Comparison of ENCODE assay signal across 12 cellular contexts in the genomic region with DNA sequence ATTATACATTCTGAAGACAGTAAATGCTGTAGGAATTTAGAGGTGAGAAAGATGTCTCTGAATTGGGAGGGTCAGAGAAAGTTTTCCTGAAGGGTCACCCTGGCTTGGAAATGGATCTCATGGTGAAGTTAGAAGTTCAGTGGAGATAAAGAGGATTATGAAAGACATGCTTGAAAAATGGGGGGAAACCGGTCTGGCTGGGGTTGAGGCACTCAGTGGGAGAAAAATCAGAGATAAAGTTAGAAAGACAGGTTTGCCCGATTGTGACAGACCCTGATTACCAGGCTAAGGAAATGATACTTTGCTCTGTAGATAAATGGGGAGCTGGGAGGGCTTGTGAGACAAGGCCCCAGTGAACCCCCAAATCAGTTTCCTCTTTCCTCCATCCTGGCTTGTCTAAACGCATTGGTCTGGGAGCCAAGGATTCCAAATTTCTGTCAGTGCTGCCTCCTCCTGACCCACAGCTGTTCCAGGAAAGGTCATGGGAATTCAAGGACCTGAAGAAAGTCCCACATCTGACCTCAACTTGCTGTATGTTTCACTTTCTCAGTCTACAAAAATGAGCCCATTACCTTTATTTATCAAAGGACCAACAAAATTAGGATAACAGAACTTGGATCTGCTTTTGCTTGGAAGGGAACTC. TPM values are rescaled to one million over a fixed set of nuclear protein-coding genes. Genes with fewer than 3 reads are reported as not detected.
DNase-seq lines count a peak whose midpoint lies in the region; ATAC-seq and TF ChIP-seq lines count a peak whose summit lies in the region.
"Had no signal": no experiment of that assay in that cellular context is flagged by ENCODE, and none has a peak within 500 bp of the region (broad histone marks: within the 10 kb centered on the region; RNA-seq: fewer than 3 reads in every experiment).

No MANE protein-coding gene starts in this region.

- WGBS in psoas muscle, 3 donors, result 17 to 26% (median 22%) methylated on average over 3 of the region's 3 CpGs

- H3K9me3 Mint-ChIP-seq in activated naive CD8-positive, alpha-beta T cell treated with anti-CD3 and anti-CD28 coated beads for 36 hours, result no peaks in the 10 kb centered on the region
- H3K9me3 Mint-ChIP-seq in activated T-helper 2 cell treated with anti-CD3 and anti-CD28 coated beads, Interferon-gamma antibody, Interleukin-2, Interleukin-4, amounts not matched to agents 10 μg/mL and 5 μg/mL and 100 μg/mL, durations not matched to agents 14 hours and 24 hours and 36 hours, result no peaks in the 10 kb centered on the region
- H3K9me3 Mint-ChIP-seq: activated T-cell treated with anti-CD3 and anti-CD28 coated beads, Interleukin-2, amount 50 U/mL, for 4 hours; stimulated activated memory B cell treated with anti-CD40 and anti-IgM and Interleukin-4, amounts not matched to agents 10 μg/mL and 1 μg/mL and 100 μg/mL, for 72 hours had no signal

- DNase-seq in left ventricle myocardium superior, result no peak
- DNase-seq in psoas muscle, result no peak
- no peak for DNase-seq in 8988T
- no peak for DNase-seq in activated naive CD8-positive, alpha-beta T cell treated with anti-CD3 and anti-CD28 coated beads for 36 hours
- no peak for DNase-seq in activated T-helper 2 cell treated with anti-CD3 and anti-CD28 coated beads, Interferon-gamma antibody, Interleukin-2, Interleukin-4, amounts not matched to agents 10 μg/mL and 5 μg/mL and 100 μg/mL, durations not matched to agents 14 hours and 24 hours and 36 hours (ENCODE audit: low spot score)
- DNase-seq: activated T-cell treated with anti-CD3 and anti-CD28 coated beads, Interleukin-2, amount 50 U/mL, for 4 hours; cortex of kidney; GDM1; NCI-H1436 had no signal

- peak overlapping the region; percentile 36 for H3K4me3 ChIP-seq in psoas muscle

- H3K4me3 Mint-ChIP-seq in activated naive CD8-positive, alpha-beta T cell treated with anti-CD3 and anti-CD28 coated beads for 36 hours, result no peak overlapping the region
- H3K4me3 Mint-ChIP-seq in activated T-helper 2 cell treated with anti-CD3 and anti-CD28 coated beads, Interferon-gamma antibody, Interleukin-2, Interleukin-4, amounts not matched to agents 10 μg/mL and 5 μg/mL and 100 μg/mL, durations not matched to agents 14 hours and 24 hours and 36 hours (ENCODE audit: low read depth), result no peak overlapping the region
- H3K4me3 Mint-ChIP-seq: activated T-cell treated with anti-CD3 and anti-CD28 coated beads, Interleukin-2, amount 50 U/mL, for 4 hours; stimulated activated memory B cell treated with anti-CD40 and anti-IgM and Interleukin-4, amounts not matched to agents 10 μg/mL and 1 μg/mL and 100 μg/mL, for 72 hours had no signal

- peaks cover 6% of the 10 kb centered on the region for H3K27me3 Mint-ChIP-seq in activated naive CD8-positive, alpha-beta T cell treated with anti-CD3 and anti-CD28 coated beads for 36 hours
- H3K27me3 Mint-ChIP-seq in activated T-helper 2 cell treated with anti-CD3 and anti-CD28 coated beads, Interferon-gamma antibody, Interleukin-2, Interleukin-4, amounts not matched to agents 10 μg/mL and 5 μg/mL and 100 μg/mL, durations not matched to agents 14 hours and 24 hours and 36 hours (ENCODE audit: low read depth), result peaks cover 18% of the 10 kb centered on the region

- no peaks in the 10 kb centered on the region for H3K36me3 Mint-ChIP-seq in activated naive CD8-positive, alpha-beta T cell treated with anti-CD3 and anti-CD28 coated beads for 36 hours
- H3K36me3 Mint-ChIP-seq in activated T-helper 2 cell treated with anti-CD3 and anti-CD28 coated beads, Interferon-gamma antibody, Interleukin-2, Interleukin-4, amounts not matched to agents 10 μg/mL and 5 μg/mL and 100 μg/mL, durations not matched to agents 14 hours and 24 hours and 36 hours (ENCODE audit: low read depth), result no peaks in the 10 kb centered on the region
- H3K36me3 Mint-ChIP-seq: stimulated activated memory B cell treated with anti-CD40 and anti-IgM and Interleukin-4, amounts not matched to agents 10 μg/mL and 1 μg/mL and 100 μg/mL, for 72 hours had no signal

- no peaks in the 10 kb centered on the region for H3K36me3 ChIP-seq in psoas muscle (ENCODE audit: insufficient read depth in 1 of 2, low read depth in 1 of 2)

- no peaks in the 10 kb centered on the region for H3K4me1 Mint-ChIP-seq in activated naive CD8-positive, alpha-beta T cell treated with anti-CD3 and anti-CD28 coated beads for 36 hours
- no peaks in the 10 kb centered on the region for H3K4me1 Mint-ChIP-seq in activated T-helper 2 cell treated with anti-CD3 and anti-CD28 coated beads, Interferon-gamma antibody, Interleukin-2, Interleukin-4, amounts not matched to agents 10 μg/mL and 5 μg/mL and 100 μg/mL, durations not matched to agents 14 hours and 24 hours and 36 hours (ENCODE audit: low read depth)
- H3K4me1 Mint-ChIP-seq: stimulated activated memory B cell treated with anti-CD40 and anti-IgM and Interleukin-4, amounts not matched to agents 10 μg/mL and 1 μg/mL and 100 μg/mL, for 72 hours had no signal

- peaks cover 63% of the 10 kb centered on the region for H3K4me1 ChIP-seq in psoas muscle

- no peak overlapping the region for H3K27ac Mint-ChIP-seq in activated naive CD8-positive, alpha-beta T cell treated with anti-CD3 and anti-CD28 coated beads for 36 hours
- no peak overlapping the region for H3K27ac Mint-ChIP-seq in activated T-helper 2 cell treated with anti-CD3 and anti-CD28 coated beads, Interferon-gamma antibody, Interleukin-2, Interleukin-4, amounts not matched to agents 10 μg/mL and 5 μg/mL and 100 μg/mL, durations not matched to agents 14 hours and 24 hours and 36 hours
- H3K27ac Mint-ChIP-seq: stimulated activated memory B cell treated with anti-CD40 and anti-IgM and Interleukin-4, amounts not matched to agents 10 μg/mL and 1 μg/mL and 100 μg/mL, for 72 hours had no signal

- ATAC-seq in left ventricle myocardium superior, result peak; percentile 48
- peak; percentile 16 to 41 (median 38) for ATAC-seq in psoas muscle
- ATAC-seq: activated T-cell treated with anti-CD3 and anti-CD28 coated beads, Interleukin-2, amount 50 U/mL, for 4 hours; stimulated activated memory B cell treated with anti-CD40 and anti-IgM and Interleukin-4, amounts not matched to agents 10 μg/mL and 1 μg/mL and 100 μg/mL, for 72 hours had no signal

- intact Hi-C loops in left ventricle myocardium superior (cut with micrococcal nuclease), result no loop called here
- intact Hi-C loops in psoas muscle (cut with DNase I), result loop anchor here (1.0 kb wide), 2 partner anchors 13 to 24 kb away; a partner anchor contains a TSS
- intact Hi-C loops in activated T-helper 2 cell treated with anti-CD3 and anti-CD28 coated beads, Interferon-gamma antibody, Interleukin-2, Interleukin-4, amounts not matched to agents 10 μg/mL and 5 μg/mL and 100 μg/mL, durations not matched to agents 14 hours and 24 hours and 36 hours (cut with micrococcal nuclease), result no loop called here

- H3K27ac ChIP-seq in VCaP (0 out of 2 replicates have a peak overlapping the region, but pooled peaks have one; percentile 11), psoas muscle (peak overlapping the region; percentile 84)
- H3K27ac ChIP-seq: HL-60 had no signal

- H3K27me3 ChIP-seq in psoas muscle (ENCODE audit: insufficient read depth in 3 of 3, low read length in 2 of 3), result no peaks in the 10 kb centered on the region

- H3K9me3 ChIP-seq in psoas muscle, result no peaks in the 10 kb centered on the region

- TF ChIP-seq CTCF in VCaP (conservative IDR thresholded peaks at IDR 0.05), result no peak
- no peak for TF ChIP-seq CTCF in psoas muscle (IDR thresholded peaks at IDR 0.05)

RNA-seq across cellular contexts. Expression of a gene that starts 3.6 kb away (rescaled TPM):
- total RNA-seq in left ventricle myocardium superior (not detected), psoas muscle (under 1 TPM; 0.15 to 0.43 (median 0.28) TPM)
- polyA plus RNA-seq in psoas muscle, result 1 to 10 TPM in 1 of 3 donors, under 1 TPM in 1, not detected in 1; 0.73 to 1.9 TPM
- not detected for total RNA-seq in activated naive CD8-positive, alpha-beta T cell treated with anti-CD3 and anti-CD28 coated beads for 36 hours
- not detected in 2 replicates for total RNA-seq in activated T-helper 2 cell treated with anti-CD3 and anti-CD28 coated beads, Interferon-gamma antibody, Interleukin-2, Interleukin-4, amounts not matched to agents 10 μg/mL and 5 μg/mL and 100 μg/mL, durations not matched to agents 14 hours and 24 hours and 36 hours
- total RNA-seq: activated T-cell treated with anti-CD3 and anti-CD28 coated beads, Interleukin-2, amount 50 U/mL, for 4 hours had no signal

RNA-seq across cellular contexts. Expression of a gene that starts 3.9 kb away (rescaled TPM):
- total RNA-seq in left ventricle myocardium superior (not detected), psoas muscle (not detected)
- under 1 TPM in 1 of 3 donors, not detected in 2; 0.05 TPM for polyA plus RNA-seq in psoas muscle
- not detected for total RNA-seq in activated naive CD8-positive, alpha-beta T cell treated with anti-CD3 and anti-CD28 coated beads for 36 hours
- total RNA-seq in activated T-helper 2 cell treated with anti-CD3 and anti-CD28 coated beads, Interferon-gamma antibody, Interleukin-2, Interleukin-4, amounts not matched to agents 10 μg/mL and 5 μg/mL and 100 μg/mL, durations not matched to agents 14 hours and 24 hours and 36 hours, result not detected in 2 replicates
- total RNA-seq: activated T-cell treated with anti-CD3 and anti-CD28 coated beads, Interleukin-2, amount 50 U/mL, for 4 hours had no signal

RNA-seq across cellular contexts. Expression of a gene that starts 8.5 kb away (rescaled TPM):
- 1.2 TPM for total RNA-seq in left ventricle myocardium superior
- 1 to 10 TPM in 3 of 4 donors, under 1 TPM in 1; 0.90 to 3.2 (median 2.5) TPM for total RNA-seq in psoas muscle
- 1 to 10 TPM in 2 of 3 donors, not detected in 1; 1.3 to 2.0 TPM for polyA plus RNA-seq in psoas muscle
- not detected for total RNA-seq in activated naive CD8-positive, alpha-beta T cell treated with anti-CD3 and anti-CD28 coated beads for 36 hours
- not detected in 2 replicates for total RNA-seq in activated T-helper 2 cell treated with anti-CD3 and anti-CD28 coated beads, Interferon-gamma antibody, Interleukin-2, Interleukin-4, amounts not matched to agents 10 μg/mL and 5 μg/mL and 100 μg/mL, durations not matched to agents 14 hours and 24 hours and 36 hours
- total RNA-seq: activated T-cell treated with anti-CD3 and anti-CD28 coated beads, Interleukin-2, amount 50 U/mL, for 4 hours had no signal

RNA-seq across cellular contexts. Expression of a gene that starts 13.7 kb away (rescaled TPM):
- 315 TPM for total RNA-seq in left ventricle myocardium superior
- 100 to 1,000 TPM; 552 to 931 (median 770) TPM for total RNA-seq in psoas muscle
- polyA plus RNA-seq in psoas muscle, result 1,000 to 10,000 TPM in 1 of 3 donors, 100 to 1,000 TPM in 2; 328 to 2,087 (median 762) TPM
- total RNA-seq in activated naive CD8-positive, alpha-beta T cell treated with anti-CD3 and anti-CD28 coated beads for 36 hours, result 1 to 10 TPM; 4.2 to 4.9 TPM
- total RNA-seq in activated T-helper 2 cell treated with anti-CD3 and anti-CD28 coated beads, Interferon-gamma antibody, Interleukin-2, Interleukin-4, amounts not matched to agents 10 μg/mL and 5 μg/mL and 100 μg/mL, durations not matched to agents 14 hours and 24 hours and 36 hours, result 1.1 and 1.8 TPM in 2 replicates

RNA-seq across cellular contexts. Expression of a gene that starts 19.1 kb away (rescaled TPM):
- total RNA-seq in left ventricle myocardium superior (not detected), psoas muscle (not detected)
- not detected for polyA plus RNA-seq in psoas muscle
- not detected for total RNA-seq in activated naive CD8-positive, alpha-beta T cell treated with anti-CD3 and anti-CD28 coated beads for 36 hours
- not detected in 2 replicates for total RNA-seq in activated T-helper 2 cell treated with anti-CD3 and anti-CD28 coated beads, Interferon-gamma antibody, Interleukin-2, Interleukin-4, amounts not matched to agents 10 μg/mL and 5 μg/mL and 100 μg/mL, durations not matched to agents 14 hours and 24 hours and 36 hours
- total RNA-seq: activated T-cell treated with anti-CD3 and anti-CD28 coated beads, Interleukin-2, amount 50 U/mL, for 4 hours had no signal

Comparison
In these comparisons a context has a peak if more than half of its experiments do, and no peak if none do; other contexts are left out.
1. intact Hi-C loops: an anchor here in psoas muscle (1.0 kb wide); none called in left ventricle myocardium superior and activated T-helper 2 cell treated with anti-CD3 and anti-CD28 coated beads, Interferon-gamma antibody, Interleukin-2, Interleukin-4, amounts not matched to agents 10 μg/mL and 5 μg/mL and 100 μg/mL, durations not matched to agents 14 hours and 24 hours and 36 hours.